10 cellular contexts compared by ENCODE assay signal in genomic region chr17:27576429-27577123, GRCh38. TPM values are rescaled to one million over a fixed set of nuclear protein-coding genes. Genes with fewer than 3 reads are reported as not detected.
A peak's percentile ranks its signal among the peaks of the same experiment; 100 is the strongest.
DNase-seq lines count a peak whose midpoint lies in the region; ATAC-seq and TF ChIP-seq lines count a peak whose summit lies in the region.
"Had no signal": no experiment of that assay in that cellular context is flagged by ENCODE, and none has a peak within 500 bp of the region (broad histone marks: within the 10 kb centered on the region; RNA-seq: fewer than 3 reads in every experiment).

No MANE protein-coding gene starts in this region.

- H3K27ac ChIP-seq in SK-N-MC (peak overlapping the region; percentile 96), endodermal cell (ENCODE audit: low read depth, low read length) (no peak overlapping the region), trophoblast cell (ENCODE audit: low read depth, low read length) (peak overlapping the region; percentile 41)

- H2BK120ac ChIP-seq in trophoblast cell (ENCODE audit: insufficient read depth, low read length, poor library complexity) = no peak overlapping the region

- H3K9ac ChIP-seq in SK-N-MC (ENCODE audit: insufficient read length) = no peak overlapping the region
- H3K9ac ChIP-seq in endodermal cell (ENCODE audit: extremely low read depth, low read length, poor library complexity, severe bottlenecking) = no peak overlapping the region
- no peak overlapping the region for H3K9ac ChIP-seq in trophoblast cell (ENCODE audit: low read length)

- H2BK5ac ChIP-seq in trophoblast cell (ENCODE audit: low read depth, low read length, poor library complexity) = peak overlapping the region; percentile 6

- H2AFZ ChIP-seq in trophoblast cell (ENCODE audit: insufficient read depth, low read length, poor library complexity) = no peak overlapping the region

- peaks cover 66% of the 10 kb centered on the region for H3K4me1 Mint-ChIP-seq in endodermal cell

- no peaks in the 10 kb centered on the region for H3K27me3 ChIP-seq in endodermal cell (ENCODE audit: control insufficient read depth, insufficient read depth, low read length, poor library complexity, severe bottlenecking)
- no peaks in the 10 kb centered on the region for H3K27me3 ChIP-seq in trophoblast cell (ENCODE audit: insufficient read depth, low read length)

- peak overlapping the region; percentile 26 for H2BK12ac ChIP-seq in trophoblast cell (ENCODE audit: low read length)

- H3K36me3 Mint-ChIP-seq in endodermal cell (ENCODE audit: low read depth) = no peaks in the 10 kb centered on the region

- H3K4me2 ChIP-seq in trophoblast cell (ENCODE audit: low read length) = peak overlapping the region; percentile 2

- 74 to 80% methylated on average over 6 to 8 of the region's 8 CpGs for WGBS in endodermal cell (ENCODE audit: insufficient coverage in 1 of 2, insufficient read length in 1 of 2), 2 experiments
- no CpG with 5 or more reads among the region's 8 CpGs for WGBS in trophoblast cell (ENCODE audit: extremely low coverage, insufficient coverage, insufficient read length)

- no peak for TF ChIP-seq CTCF in endodermal cell (conservative IDR thresholded peaks at IDR 0.05)

- H4K12ac ChIP-seq in trophoblast cell (ENCODE audit: low read depth, low read length) = no peak overlapping the region

- H3K9me3 ChIP-seq in SK-N-MC (ENCODE audit: low read depth, low read length) (no peaks in the 10 kb centered on the region), endodermal cell (ENCODE audit: control insufficient read depth, low read length) (no peaks in the 10 kb centered on the region), trophoblast cell (ENCODE audit: insufficient read depth, low read depth, low read length) (no peaks in the 10 kb centered on the region)

- H3K79me2 ChIP-seq in trophoblast cell (ENCODE audit: control insufficient read depth, insufficient read depth, low read length, poor library complexity) = peaks cover 10% of the 10 kb centered on the region

- no peak overlapping the region for H3K14ac ChIP-seq in trophoblast cell (ENCODE audit: low read length)

- peaks cover 7% of the 10 kb centered on the region; the same call in 1 of the 2 replicates for H3K36me3 ChIP-seq in SK-N-MC (ENCODE audit: insufficient read depth, low read length)
- H3K36me3 ChIP-seq in endodermal cell (ENCODE audit: control insufficient read depth, insufficient read depth, low read length) = peaks cover 4% of the 10 kb centered on the region
- no peaks in the 10 kb centered on the region for H3K36me3 ChIP-seq in trophoblast cell (ENCODE audit: control insufficient read depth in 1 of 2, insufficient read depth in 2 of 2, low read length in 2 of 2)

- H2AK5ac ChIP-seq in trophoblast cell (ENCODE audit: low read length) = no peak overlapping the region

- ATAC-seq in HG02588 (IDR thresholded peaks at IDR 0.05; ENCODE audit: unreplicated experiment) = no peak

- peak overlapping the region; percentile 93 for H3K27ac Mint-ChIP-seq in endodermal cell

- no peaks in the 10 kb centered on the region for H3K27me3 Mint-ChIP-seq in endodermal cell (ENCODE audit: insufficient read depth)

- H3K18ac ChIP-seq in trophoblast cell (ENCODE audit: low read length) = no peak overlapping the region

- H3K23ac ChIP-seq in trophoblast cell (ENCODE audit: low read length) = no peak overlapping the region

- no peak overlapping the region for H3K4ac ChIP-seq in trophoblast cell (ENCODE audit: low read depth, low read length)

- H3K4me1 ChIP-seq in endodermal cell (ENCODE audit: control insufficient read depth, insufficient read depth, low read length) = peaks cover 21% of the 10 kb centered on the region
- peaks cover 27 to 48% of the 10 kb centered on the region in 2 experiments for H3K4me1 ChIP-seq in trophoblast cell (ENCODE audit: control insufficient read depth in 1 of 2, insufficient read depth in 2 of 2, low read length in 2 of 2)

- H3K79me1 ChIP-seq in trophoblast cell (ENCODE audit: low read length) = peaks cover 28% of the 10 kb centered on the region

- no peaks in the 10 kb centered on the region for H3K9me3 Mint-ChIP-seq in endodermal cell

- no peak overlapping the region for H4K8ac ChIP-seq in trophoblast cell (ENCODE audit: low read depth, low read length)

- DNase-seq in EH (ENCODE audit: low read depth) (peak; percentile 66), SK-N-MC (ENCODE audit: low read depth, low spot score) (no peak), endodermal cell (peak; percentile 47), trophoblast cell (peak; percentile 85 to 97), SW 1271 (lab: John Stamatoyannopoulos, UW) (no peak), CD1c-positive myeloid dendritic cell (ENCODE audit: extremely low spot score) (no peak)
- DNase-seq in stimulated activated CD4-positive, alpha-beta T cell treated with anti-CD3 and anti-CD28 coated beads, Interleukin-1b, Interleukin-23, amount 100 ng/mL, for 48 hours = no peak
- DNase-seq: cerebellar nuclear complex, COR-L47 had no signal

- H3K4me3 ChIP-seq in SK-N-MC (no peak overlapping the region), endodermal cell (ENCODE audit: low read length) (no peak overlapping the region), trophoblast cell (ENCODE audit: low read depth, low read length) (no peak overlapping the region)

- H3K4me3 Mint-ChIP-seq in endodermal cell = no peak overlapping the region

- no peak overlapping the region for H4K91ac ChIP-seq in trophoblast cell (ENCODE audit: low read depth, low read length)

RNA-seq across cellular contexts. Expression of gene LGALS9, which starts 54.4 kb away (rescaled TPM):
- 1 to 10 TPM; 1.6 to 2.9 TPM for total RNA-seq in endodermal cell
- polyA plus RNA-seq in endodermal cell (2013, experiment 1 of 2) = 2.1 TPM
- 2.1 TPM for polyA plus RNA-seq in endodermal cell (2013, experiment 2 of 2)
- polyA plus RNA-seq in trophoblast cell (2013) = 4.2 and 5.3 TPM in 2 replicates

Comparison
In these comparisons a context has a peak if more than half of its experiments do, and no peak if none do; other contexts are left out.
1. DNase-seq: peak in EH (single experiment), endodermal cell (single experiment) and trophoblast cell (2 of 2); none in SK-N-MC (single experiment), SW 1271 (0 of 2), CD1c-positive myeloid dendritic cell (single experiment) and stimulated activated CD4-positive, alpha-beta T cell treated with anti-CD3 and anti-CD28 coated beads, Interleukin-1b, Interleukin-23, amount 100 ng/mL, for 48 hours (single experiment).